ENCODE assay signal across 2 cellular contexts in genomic region chr2:3314626-3315025, GRCh38.
TF ChIP-seq lines count a peak whose summit lies in the region.

No MANE protein-coding gene starts in this region.

TF ChIP-seq in WTC11, 78 proteins besides CTCF, POLR2A, EP300 and RAD21 (continued from another document):
- TF ChIP-seq ARID4B (CRISPR knock-in tag; IDR thresholded peaks at IDR 0.05; ENCODE audit: borderline replicate concordance) (no peak), PREB (CRISPR knock-in tag; IDR thresholded peaks at IDR 0.05; ENCODE audit: borderline replicate concordance) (no peak), CBFB (CRISPR knock-in tag; IDR thresholded peaks at IDR 0.05; ENCODE audit: low read depth) (no peak), GTF2I (CRISPR knock-in tag; conservative IDR thresholded peaks at IDR 0.05) (no peak)

TF ChIP-seq in HepG2, 621 proteins besides CTCF, POLR2A, EP300 and RAD21 (continued from another document):
- no peak for TF ChIP-seq ZNF687 (CRISPR knock-in tag; IDR thresholded peaks at IDR 0.05)
- no peak for TF ChIP-seq ZNF225 (CRISPR knock-in tag; IDR thresholded peaks at IDR 0.05)
- TF ChIP-seq NONO (IDR thresholded peaks at IDR 0.05): no peak
- TF ChIP-seq NONO (CRISPR knock-in tag; conservative IDR thresholded peaks at IDR 0.05): no peak
- TF ChIP-seq NCOA5 (CRISPR knock-in tag; IDR thresholded peaks at IDR 0.05): no peak
TF ChIP-seq in HepG2: peak in this region for 0.
